In genomic region chr1:71196685-71197084, GRCh38 we compare ENCODE assay signal across 9 cellular contexts.
DNase-seq lines count a peak whose midpoint lies in the region; ATAC-seq and TF ChIP-seq lines count a peak whose summit lies in the region.
"Had no signal": no experiment of that assay in that cellular context is flagged by ENCODE, and none has a peak within 500 bp of the region (broad histone marks: within the 10 kb centered on the region; RNA-seq: fewer than 3 reads in every experiment).

No MANE protein-coding gene starts in this region.

- no peaks in the 10 kb centered on the region for H3K36me3 Mint-ChIP-seq in CD14-positive monocyte

- H3K27ac Mint-ChIP-seq in CD14-positive monocyte: no peak overlapping the region

- no peaks in the 10 kb centered on the region for H3K27me3 ChIP-seq in right cardiac atrium (ENCODE audit: control insufficient read depth, insufficient read depth)
- H3K27me3 ChIP-seq in tibial nerve: no peaks in the 10 kb centered on the region
- H3K27me3 ChIP-seq: neutrophil had no signal

- ATAC-seq in Right ventricle myocardium inferior: peak; percentile 47
- ATAC-seq in right cardiac atrium: no peak
- no peak for ATAC-seq in GM19467 (IDR thresholded peaks at IDR 0.05; ENCODE audit: unreplicated experiment)

- H3K27ac ChIP-seq in right cardiac atrium (ENCODE audit: low read length) (no peak overlapping the region), tibial nerve (no peak overlapping the region)
- H3K27ac ChIP-seq: neutrophil had no signal

- intact Hi-C loops in Right ventricle myocardium inferior (cut with DNase I): loop anchor here (5.0 to 10.0 kb wide), 2 partner anchors 326 to 838 kb away; no protein-coding TSS in a partner anchor
- intact Hi-C loops in right cardiac atrium (cut with DNase I): loop anchor here (5.0 to 10.0 kb wide), 3 partner anchors 326 to 331 kb away; no protein-coding TSS in a partner anchor
- intact Hi-C loops in CD14-positive monocyte (cut with micrococcal nuclease): no loop called here

- TF ChIP-seq POLR2A in tibial nerve (IDR thresholded peaks at IDR 0.05): no peak

- H3K4me1 Mint-ChIP-seq in CD14-positive monocyte: no peaks in the 10 kb centered on the region

- TF ChIP-seq CTCF in fibroblast of villous mesenchyme (IDR thresholded peaks at IDR 0.05; ENCODE audit: insufficient read depth, low read depth, low read length) (peak; percentile 35), tibial nerve (IDR thresholded peaks at IDR 0.05) (peak; percentile 25 to 51 (median 33)), CD14-positive monocyte (IDR thresholded peaks at IDR 0.05) (no peak), GM13977 (IDR thresholded peaks at IDR 0.05; ENCODE audit: extremely low read depth, insufficient read depth, missing control alignments) (no peak)

- TF ChIP-seq EP300 in tibial nerve (IDR thresholded peaks at IDR 0.05): no peak

- H3K4me1 ChIP-seq in right cardiac atrium (ENCODE audit: control insufficient read depth, insufficient read depth, low read length) (no peaks in the 10 kb centered on the region), tibial nerve (no peaks in the 10 kb centered on the region)

- DNase-seq in Right ventricle myocardium inferior (ENCODE audit: missing footprints): no peak
- no peak for DNase-seq in right cardiac atrium
- peak; percentile 55 for DNase-seq in OCI-M1 (lab: John Stamatoyannopoulos, UW)
- DNase-seq in fibroblast of villous mesenchyme (ENCODE audit: low read depth): peak; percentile 19
- DNase-seq in tibial nerve (ENCODE audit: low spot score in 2 of 2): no peak
- DNase-seq in CD14-positive monocyte (ENCODE audit: low spot score): no peak
- DNase-seq in GM13977 (ENCODE audit: low spot score): no peak

- in situ Hi-C loops in GM13977 (cut with MboI; ENCODE audit: low pct_unique_long_range_greater_than_20kb, low sequenced_read_pairs, unreplicated experiment): no loop called here

- H3K27me3 Mint-ChIP-seq in CD14-positive monocyte (ENCODE audit: low read depth in 3 of 3): peaks cover 0 to 1% (median 1%) of the 10 kb centered on the region in 3 donors

- H3K4me3 Mint-ChIP-seq in CD14-positive monocyte: no peak overlapping the region

- H3K4me3 ChIP-seq in right cardiac atrium (ENCODE audit: low read length): no peak overlapping the region
- H3K4me3 ChIP-seq in fibroblast of villous mesenchyme (ENCODE audit: low read depth, low read length): no peak overlapping the region
- H3K4me3 ChIP-seq in tibial nerve: no peak overlapping the region

- H3K9me3 Mint-ChIP-seq in CD14-positive monocyte: no peaks in the 10 kb centered on the region

- no peaks in the 10 kb centered on the region for H3K36me3 ChIP-seq in tibial nerve
- H3K36me3 ChIP-seq: neutrophil had no signal

- H3K9me3 ChIP-seq in right cardiac atrium (ENCODE audit: control insufficient read depth, low read length): no peaks in the 10 kb centered on the region
- H3K9me3 ChIP-seq in tibial nerve: no peaks in the 10 kb centered on the region
- H3K9me3 ChIP-seq: neutrophil had no signal

Comparison
In these comparisons a context has a peak if more than half of its experiments do, and no peak if none do; other contexts are left out.
1. DNase-seq: peak in OCI-M1 (single experiment) and fibroblast of villous mesenchyme (single experiment); none in Right ventricle myocardium inferior (single experiment), right cardiac atrium (0 of 3), tibial nerve (0 of 2), CD14-positive monocyte (single experiment) and GM13977 (single experiment).
2. CTCF ChIP-seq: peak in fibroblast of villous mesenchyme (single experiment) and tibial nerve (5 of 5); none in CD14-positive monocyte (single experiment) and GM13977 (single experiment).
3. intact Hi-C loops: an anchor here in Right ventricle myocardium inferior (5.0 to 10.0 kb wide) and right cardiac atrium (5.0 to 10.0 kb wide); none called in CD14-positive monocyte.